ENCODE assay signal across 1 cellular context in the genomic region with DNA sequence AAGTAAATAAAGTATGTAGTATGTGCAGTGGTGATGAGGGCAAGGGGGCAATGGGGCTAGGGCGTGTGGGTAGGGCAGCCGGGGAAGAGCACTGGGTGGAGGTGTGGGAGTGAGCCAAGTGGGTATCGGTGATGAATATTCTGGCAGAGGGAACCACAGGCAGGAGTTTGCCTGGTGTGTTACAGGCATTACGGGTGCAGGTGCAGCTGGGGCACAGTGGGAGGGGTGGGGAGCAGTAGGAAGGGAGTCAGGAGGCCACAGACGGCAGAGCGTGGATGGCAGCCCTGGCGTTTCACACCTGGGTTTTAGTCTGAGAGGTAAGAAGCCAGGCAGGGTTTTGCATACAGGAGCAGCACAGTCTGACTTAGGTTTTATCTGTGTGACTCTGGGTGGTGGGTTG.
TF ChIP-seq lines count a peak whose summit lies in the region.

No MANE protein-coding gene starts in this region.

TF ChIP-seq in H1, 55 proteins besides CTCF, POLR2A, EP300 and RAD21:
- TF ChIP-seq BRCA1 (IDR thresholded peaks at IDR 0.05; ENCODE audit: low read depth, low read length) (no peak), SP4 (IDR thresholded peaks at IDR 0.05; ENCODE audit: low read length) (no peak), ZNF274 (IDR thresholded peaks at IDR 0.05; ENCODE audit: borderline replicate concordance, extremely low read depth, low read length) (no peak), TAF1 (IDR thresholded peaks at IDR 0.05; ENCODE audit: low read depth, low read length) (no peak), HDAC2 (IDR thresholded peaks at IDR 0.05; ENCODE audit: borderline replicate concordance in 1 of 2, low read depth in 2 of 2, low read length in 2 of 2) (no peak), CBX8 (IDR thresholded peaks at IDR 0.05; ENCODE audit: borderline replicate concordance, low read depth, low read length) (no peak)
